Comparison of ENCODE assay signal across 10 cellular contexts in the genomic region with DNA sequence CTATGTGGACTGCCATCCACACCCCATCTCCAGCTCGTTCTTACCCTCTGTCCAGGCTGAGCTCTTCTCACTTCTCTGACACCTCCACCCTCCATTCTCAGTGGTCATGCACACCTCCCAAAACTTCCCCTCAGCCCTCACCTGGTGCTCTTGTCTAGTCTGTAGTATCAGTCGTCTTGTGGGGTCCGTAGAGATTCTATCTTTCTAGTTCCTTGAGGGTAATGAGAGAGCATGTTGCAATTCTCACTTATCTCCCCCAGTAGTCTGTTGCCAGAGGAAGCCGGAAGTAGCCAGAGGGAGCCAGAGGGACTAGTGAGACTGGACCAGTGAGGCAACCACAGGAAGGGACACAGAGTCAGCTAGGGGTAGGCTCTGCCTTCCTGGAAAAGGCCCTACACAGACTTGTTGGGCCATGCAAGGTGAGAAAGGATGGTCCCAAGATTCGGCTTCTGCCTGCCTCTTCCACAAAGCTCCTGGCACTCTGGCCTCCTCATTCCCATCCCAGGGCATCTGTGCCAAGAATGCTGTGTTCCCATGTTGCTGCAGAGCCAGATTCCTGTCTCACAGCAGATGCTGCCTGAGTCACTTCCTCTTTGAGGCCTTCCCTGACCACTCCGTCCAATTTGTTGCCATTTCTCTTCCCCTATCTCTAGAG. TPM values are rescaled to one million over a fixed set of nuclear protein-coding genes. Genes with fewer than 3 reads are reported as not detected.
DNase-seq lines count a peak whose midpoint lies in the region; ATAC-seq, FAIRE-seq and TF ChIP-seq lines count a peak whose summit lies in the region.
"Had no signal": no experiment of that assay in that cellular context is flagged by ENCODE, and none has a peak within 500 bp of the region (broad histone marks: within the 10 kb centered on the region; RNA-seq: fewer than 3 reads in every experiment).

No MANE protein-coding gene starts in this region.

- peaks cover 0 to 9% (median 2%) of the 10 kb centered on the region in 4 donors for H3K4me1 Mint-ChIP-seq in naive thymus-derived CD8-positive, alpha-beta T cell
- H3K4me1 Mint-ChIP-seq in nephron progenitor cell, result peaks cover 29% of the 10 kb centered on the region

- no peak for TF ChIP-seq CTCF in nephron progenitor cell (IDR thresholded peaks at IDR 0.05)

- no peak for FAIRE-seq in GM19239 (lab: Jason Lieb, UNC)

- POLR2A ChIA-PET in naive thymus-derived CD8-positive, alpha-beta T cell (lab: Charles Lee), result no interaction called here

- ATAC-seq in HG03108 (IDR thresholded peaks at IDR 0.05; ENCODE audit: unreplicated experiment), result no peak
- ATAC-seq in naive thymus-derived CD8-positive, alpha-beta T cell, result no peak

- no peak overlapping the region for H3K4me3 Mint-ChIP-seq in naive thymus-derived CD8-positive, alpha-beta T cell
- no peak overlapping the region for H3K4me3 Mint-ChIP-seq in nephron progenitor cell
- H3K4me3 Mint-ChIP-seq: activated B cell treated with CpG ODN at 0.5 μM for 24 hours had no signal

- peaks cover 0 to 23% (median 10%) of the 10 kb centered on the region in 5 donors for H3K27me3 Mint-ChIP-seq in naive thymus-derived CD8-positive, alpha-beta T cell
- peaks cover 10% of the 10 kb centered on the region for H3K27me3 Mint-ChIP-seq in nephron progenitor cell (ENCODE audit: low read depth, poor library complexity)
- H3K27me3 Mint-ChIP-seq: activated B cell treated with CpG ODN at 0.5 μM for 24 hours had no signal

- no peak overlapping the region for H3K27ac Mint-ChIP-seq in naive thymus-derived CD8-positive, alpha-beta T cell
- no peak overlapping the region for H3K27ac Mint-ChIP-seq in nephron progenitor cell
- H3K27ac Mint-ChIP-seq: activated B cell treated with CpG ODN at 0.5 μM for 24 hours had no signal

- H3K36me3 Mint-ChIP-seq in naive thymus-derived CD8-positive, alpha-beta T cell, result no peaks in the 10 kb centered on the region
- H3K36me3 Mint-ChIP-seq in nephron progenitor cell (ENCODE audit: low read depth), result no peaks in the 10 kb centered on the region

- DNase-seq in AG08396 (ENCODE audit: low spot score), result peak; percentile 79
- DNase-seq in HS-27A (ENCODE audit: low read depth), result peak; percentile 67
- peak; percentile 94 for DNase-seq in amniotic epithelial cell (ENCODE audit: low read depth)
- peak; percentile 85 for DNase-seq in islet precursor cell
- DNase-seq in naive thymus-derived CD8-positive, alpha-beta T cell, result no peak
- no peak for DNase-seq in nephron progenitor cell
- DNase-seq in GM19239 (ENCODE audit: insufficient read length, low spot score), result no peak
- DNase-seq: activated B cell treated with CpG ODN at 0.5 μM for 24 hours, esophagus squamous epithelium had no signal

- H3K9me3 Mint-ChIP-seq in naive thymus-derived CD8-positive, alpha-beta T cell, result peaks cover 0 to 5% (median 0%) of the 10 kb centered on the region in 9 donors
- peaks cover 7% of the 10 kb centered on the region for H3K9me3 Mint-ChIP-seq in nephron progenitor cell
- H3K9me3 Mint-ChIP-seq: activated B cell treated with CpG ODN at 0.5 μM for 24 hours had no signal

RNA-seq across cellular contexts. Expression of a gene that starts 50.6 kb away (rescaled TPM):
- total RNA-seq in naive thymus-derived CD8-positive, alpha-beta T cell, result 1 to 10 TPM; 1.1 to 1.2 TPM
- 1 to 10 TPM in 1 of 3 donors, under 1 TPM in 2; 0.13 to 2.7 (median 0.44) TPM for polyA plus RNA-seq in naive thymus-derived CD8-positive, alpha-beta T cell

Comparison
In these comparisons a context has a peak if more than half of its experiments do, and no peak if none do; other contexts are left out.
1. DNase-seq: peak in AG08396 (single experiment), HS-27A (single experiment), amniotic epithelial cell (single experiment) and islet precursor cell (single experiment); none in naive thymus-derived CD8-positive, alpha-beta T cell (0 of 10), nephron progenitor cell (single experiment) and GM19239 (single experiment).